ENCODE assay signal across 7 cellular contexts in genomic region chr1:110829955-110830553, GRCh38. TPM values are rescaled to one million over a fixed set of nuclear protein-coding genes. Genes with fewer than 3 reads are reported as not detected.
DNase-seq lines count a peak whose midpoint lies in the region; ATAC-seq and TF ChIP-seq lines count a peak whose summit lies in the region.

No MANE protein-coding gene starts in this region.

- H3K4me2 ChIP-seq in DND-41 (ENCODE audit: insufficient read depth, low read length), result no peak overlapping the region

- peaks cover 1% of the 10 kb centered on the region for H3K27me3 Mint-ChIP-seq in activated CD4-positive, alpha-beta memory T cell treated with anti-CD3 and anti-CD28 coated beads for 36 hours

- H2AFZ ChIP-seq in DND-41 (ENCODE audit: low read depth, low read length), result peak overlapping the region; percentile 24; the same call in 1 of the 2 replicates

- POLR2A ChIA-PET in activated CD4-positive, alpha-beta memory T cell treated with anti-CD3 and anti-CD28 coated beads for 36 hours (lab: Charles Lee), result no interaction called here

- ATAC-seq in DND-41 (ENCODE audit: insufficient read depth, low read depth), result peak; percentile 99
- peak; percentile 67 for ATAC-seq in GM21529 (IDR thresholded peaks at IDR 0.05; ENCODE audit: unreplicated experiment)
- ATAC-seq in upper lobe of right lung, result peak; percentile 91

- H3K27me3 ChIP-seq in DND-41 (ENCODE audit: insufficient read depth, low read length, poor library complexity), result no peaks in the 10 kb centered on the region
- no peaks in the 10 kb centered on the region for H3K27me3 ChIP-seq in upper lobe of right lung

- TF ChIP-seq CTCF in DND-41 (IDR thresholded peaks at IDR 0.05; ENCODE audit: borderline replicate concordance, extremely low read depth, low read length, poor library complexity, severe bottlenecking) (peak; percentile 95), upper lobe of right lung (IDR thresholded peaks at IDR 0.05) (peak; percentile 70)

- H3K9me3 ChIP-seq in DND-41 (ENCODE audit: insufficient read depth, low read length, severe bottlenecking) (no peaks in the 10 kb centered on the region), upper lobe of right lung (no peaks in the 10 kb centered on the region)

- H3K27ac ChIP-seq in DND-41 (ENCODE audit: low read length) (peak overlapping the region; percentile 10; the same call in 1 of the 2 replicates), upper lobe of right lung (no peak overlapping the region)

- no peaks in the 10 kb centered on the region for H3K36me3 Mint-ChIP-seq in activated CD4-positive, alpha-beta memory T cell treated with anti-CD3 and anti-CD28 coated beads for 36 hours

- H3K9me3 Mint-ChIP-seq in activated CD4-positive, alpha-beta memory T cell treated with anti-CD3 and anti-CD28 coated beads for 36 hours, result no peaks in the 10 kb centered on the region

- no peaks in the 10 kb centered on the region for H4K20me1 ChIP-seq in DND-41 (ENCODE audit: insufficient read depth, low read length)

- no peaks in the 10 kb centered on the region for H3K79me2 ChIP-seq in DND-41 (ENCODE audit: insufficient read depth, low read length)

- no peak overlapping the region for H3K4me3 Mint-ChIP-seq in activated CD4-positive, alpha-beta memory T cell treated with anti-CD3 and anti-CD28 coated beads for 36 hours

- H3K4me1 ChIP-seq in DND-41 (ENCODE audit: insufficient read depth, low read length) (peaks cover 5% of the 10 kb centered on the region), upper lobe of right lung (no peaks in the 10 kb centered on the region)

- H3K27ac Mint-ChIP-seq in activated CD4-positive, alpha-beta memory T cell treated with anti-CD3 and anti-CD28 coated beads for 36 hours, result no peak overlapping the region

- CTCF ChIA-PET in activated CD4-positive, alpha-beta memory T cell treated with anti-CD3 and anti-CD28 coated beads for 36 hours (lab: Charles Lee), result interaction anchor here (0.6 to 6.7 kb wide), 22 partner anchors 10 to 478 kb away, joined by 3 to 50 read pairs (median 4); partner anchors contain the start of gene LRIF1

- H3K36me3 ChIP-seq in DND-41 (ENCODE audit: insufficient read depth, low read length), result no peaks in the 10 kb centered on the region
- no peaks in the 10 kb centered on the region for H3K36me3 ChIP-seq in upper lobe of right lung

- no peak overlapping the region for H3K9ac ChIP-seq in DND-41 (ENCODE audit: low read depth, low read length)

- H3K4me1 Mint-ChIP-seq in activated CD4-positive, alpha-beta memory T cell treated with anti-CD3 and anti-CD28 coated beads for 36 hours (ENCODE audit: low read depth), result peaks cover 2% of the 10 kb centered on the region

- intact Hi-C loops in activated CD4-positive, alpha-beta memory T cell treated with anti-CD3 and anti-CD28 coated beads for 36 hours (cut with micrococcal nuclease), result loop anchor here (1.0 kb wide), 1 partner anchor 47 kb away; no protein-coding TSS in a partner anchor
- intact Hi-C loops in upper lobe of right lung (cut with DNase I), result no loop called here

- H3K4me3 ChIP-seq in DND-41 (ENCODE audit: low read depth in 1 of 2, low read length in 2 of 2) (no peak overlapping the region), upper lobe of right lung (no peak overlapping the region)

- peak; percentile 60 for DNase-seq in DND-41
- peak; percentile 43 for DNase-seq in NCI-H2107 (lab: John Stamatoyannopoulos, UW)
- DNase-seq in activated CD4-positive, alpha-beta memory T cell treated with anti-CD3 and anti-CD28 coated beads for 36 hours, result peak; percentile 13
- DNase-seq in iPS DF 19.7 (ENCODE audit: low read depth, low spot score), result peak; percentile 61
- DNase-seq in upper lobe of right lung, result no peak
- DNase-seq in T-helper 9 cell, result no peak

RNA-seq across cellular contexts. Expression of gene CD53, which starts 42.9 kb away (rescaled TPM):
- total RNA-seq in activated CD4-positive, alpha-beta memory T cell treated with anti-CD3 and anti-CD28 coated beads for 36 hours, result 100 to 1,000 TPM; 240 to 246 TPM
- total RNA-seq in upper lobe of right lung, result 171 TPM

Comparison
In these comparisons a context has a peak if more than half of its experiments do, and no peak if none do; other contexts are left out.
1. DNase-seq: peak in DND-41 (single experiment), NCI-H2107 (single experiment), activated CD4-positive, alpha-beta memory T cell treated with anti-CD3 and anti-CD28 coated beads for 36 hours (single experiment) and iPS DF 19.7 (single experiment); none in upper lobe of right lung (single experiment) and T-helper 9 cell (single experiment).
2. Peak in every context shown above with its lines, with median percentiles within 50 percentile points of each other: ATAC-seq.